In genomic region chr14:23136566-23137133, GRCh38 we compare ENCODE assay signal across 17 cellular contexts. TPM values are rescaled to one million over a fixed set of nuclear protein-coding genes. Genes with fewer than 3 reads are reported as not detected.
DNase-seq lines count a peak whose midpoint lies in the region; ATAC-seq and TF ChIP-seq lines count a peak whose summit lies in the region.
"Had no signal": no experiment of that assay in that cellular context is flagged by ENCODE, and none has a peak within 500 bp of the region (broad histone marks: within the 10 kb centered on the region; RNA-seq: fewer than 3 reads in every experiment).

No MANE protein-coding gene starts in this region.

- H3K9me3 ChIP-seq in RWPE2 (ENCODE audit: severe bottlenecking) (no peaks in the 10 kb centered on the region), prostate gland (no peaks in the 10 kb centered on the region)

- intact Hi-C loops in prostate gland (cut with DNase I) = no loop called here

- TF ChIP-seq CTCF in RWPE2 (IDR thresholded peaks at IDR 0.05; ENCODE audit: poor library complexity, severe bottlenecking) = no peak
- no peak for TF ChIP-seq CTCF in prostate gland (IDR thresholded peaks at IDR 0.05)

- peak overlapping the region; percentile 69 for H3K27ac ChIP-seq in RWPE2 (ENCODE audit: poor library complexity, severe bottlenecking)
- H3K27ac ChIP-seq in epithelial cell of prostate = peak overlapping the region; percentile 75
- peak overlapping the region; percentile 58 to 73 for H3K27ac ChIP-seq in prostate gland
- H3K27ac ChIP-seq: SK-N-MC had no signal

- H3K4me3 ChIP-seq in RWPE2 (ENCODE audit: severe bottlenecking) = no peak overlapping the region
- H3K4me3 ChIP-seq in prostate gland = no peak overlapping the region
- H3K4me3 ChIP-seq: SK-N-MC had no signal

- ATAC-seq in RWPE2 (ENCODE audit: low read depth) (no peak), GM21717 (IDR thresholded peaks at IDR 0.05; ENCODE audit: unreplicated experiment) (no peak)

- DNase-seq in RWPE2 (ENCODE audit: low spot score) (no peak), epithelial cell of prostate (ENCODE audit: low read depth, low spot score) (no peak), prostate gland (ENCODE audit: low spot score) (no peak), SKM-1 treated with dmso at 0.1 percent for 144 hours (lab: John Stamatoyannopoulos, UW; ENCODE audit: unreplicated experiment) (no peak)
- DNase-seq: ACHN, H7, HFFc6, NCI-H1417 treated with DMSO at 0.1 percent for 48 hours, NCI-H187 treated with DMSO at 0.1 percent for 48 hours, NCI-H2227 treated with DMSO at 0.1 percent for 48 hours, NCI-H510A treated with DMSO at 0.1 percent for 48 hours, NCI-H774, SHP77 had no signal

- H3K27me3 ChIP-seq in RWPE2 (ENCODE audit: insufficient read depth, poor library complexity, severe bottlenecking) (no peaks in the 10 kb centered on the region), prostate gland (replicated peaks; ENCODE audit: insufficient read depth) (no peaks in the 10 kb centered on the region)

- H3K36me3 ChIP-seq in RWPE2 (ENCODE audit: low read depth) = no peaks in the 10 kb centered on the region
- H3K36me3 ChIP-seq in prostate gland = peaks cover 3 to 13% of the 10 kb centered on the region in 2 donors

- no peak for TF ChIP-seq POLR2A in prostate gland (IDR thresholded peaks at IDR 0.05)

- H3K4me1 ChIP-seq in RWPE2 (ENCODE audit: insufficient read depth, poor library complexity, severe bottlenecking) = peaks cover 16% of the 10 kb centered on the region
- H3K4me1 ChIP-seq in prostate gland (replicated peaks) = no peaks in the 10 kb centered on the region

- WGBS in prostate gland = 90% methylated on average over 16 of the region's 16 CpGs

RNA-seq across cellular contexts. Expression of gene CEBPE, which starts 17.6 kb away (rescaled TPM):
- not detected for total RNA-seq in prostate gland
- total RNA-seq: H7, HFFc6, M059J had no signal

RNA-seq across cellular contexts. Expression of gene CIROP, which starts 31.9 kb away (rescaled TPM):
- not detected for total RNA-seq in prostate gland
- total RNA-seq: HFFc6, M059J, OCI-LY7 had no signal

RNA-seq across cellular contexts. Expression of gene C14orf119, which starts 41.3 kb away (rescaled TPM):
- 10 to 100 TPM; 20.3 to 32.3 TPM for total RNA-seq in prostate gland

RNA-seq across cellular contexts. Expression of gene ACIN1, which starts 41.7 kb away (rescaled TPM):
- 100 to 1,000 TPM in 1 of 2 donors, 10 to 100 TPM in 1; 86.6 to 168 TPM for total RNA-seq in prostate gland

RNA-seq across cellular contexts. Expression of gene SLC7A8, which starts 46.8 kb away (rescaled TPM):
- 100 to 1,000 TPM; 119 to 143 TPM for total RNA-seq in prostate gland
